ENCODE assay signal across 17 cellular contexts in the genomic region with DNA sequence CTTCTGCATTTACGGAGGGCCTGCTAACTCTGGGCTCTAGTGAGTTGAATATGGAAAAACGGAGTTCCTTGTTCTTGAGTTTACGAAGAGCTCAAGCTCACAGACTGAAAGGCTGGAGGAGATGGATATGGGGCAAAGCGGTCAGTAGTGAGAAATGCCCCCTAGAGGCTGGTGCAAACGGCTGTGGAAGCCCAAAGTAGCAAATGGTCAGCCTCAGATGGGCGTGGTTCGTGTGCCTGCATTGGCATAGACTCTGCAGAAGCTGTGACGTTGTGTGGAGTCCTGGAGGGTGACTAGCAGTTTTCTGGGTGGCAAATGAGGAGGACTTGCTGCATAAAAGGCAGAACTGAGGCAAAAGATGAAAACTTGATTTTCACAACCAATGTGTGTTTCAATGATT.
DNase-seq lines count a peak whose midpoint lies in the region; ATAC-seq, FAIRE-seq and TF ChIP-seq lines count a peak whose summit lies in the region.
"Had no signal": no experiment of that assay in that cellular context is flagged by ENCODE, and none has a peak within 500 bp of the region (broad histone marks: within the 10 kb centered on the region; RNA-seq: fewer than 3 reads in every experiment).

No MANE protein-coding gene starts in this region.

- H3K4me1 ChIP-seq in breast epithelium (no peaks in the 10 kb centered on the region), PC-3 (ENCODE audit: insufficient read depth, low read length) (no peaks in the 10 kb centered on the region)

- no peaks in the 10 kb centered on the region for H3F3A ChIP-seq in PC-3 (ENCODE audit: low read length, unreplicated experiment)

- POLR2A ChIA-PET in MCF 10A (lab: Yijun Ruan, JAX): interaction anchor here (0.7 kb wide), 1 partner anchor 35 kb away, joined by 3 read pairs; no protein-coding TSS in a partner anchor
- POLR2A ChIA-PET in PC-3 (lab: Charles Lee; ENCODE audit: unreplicated experiment): no interaction called here
- POLR2A ChIA-PET in CD4-positive, alpha-beta T cell (lab: Charles Lee): no interaction called here

- no peak overlapping the region for H3K9ac ChIP-seq in PC-3 (ENCODE audit: low read length)
- H3K9ac ChIP-seq: KMS-11 had no signal

- H3K27me3 Mint-ChIP-seq in MCF 10A (ENCODE audit: insufficient read depth, unreplicated experiment): no peaks in the 10 kb centered on the region
- peaks cover 24% of the 10 kb centered on the region for H3K27me3 Mint-ChIP-seq in CD4-positive, alpha-beta T cell
- H3K27me3 Mint-ChIP-seq in activated CD8-positive, alpha-beta memory T cell treated with anti-CD3 and anti-CD28 coated beads, Interleukin-2, amount 10 ng/mL, durations not matched to agents 7 days and 5 days: peaks cover 4% of the 10 kb centered on the region
- H3K27me3 Mint-ChIP-seq: activated B cell treated with CpG ODN at 0.5 μM for 24 hours had no signal

- H3K4me3 Mint-ChIP-seq in MCF 10A (ENCODE audit: unreplicated experiment): no peak overlapping the region
- H3K4me3 Mint-ChIP-seq in CD4-positive, alpha-beta T cell: no peak overlapping the region
- no peak overlapping the region for H3K4me3 Mint-ChIP-seq in activated CD8-positive, alpha-beta memory T cell treated with anti-CD3 and anti-CD28 coated beads, Interleukin-2, amount 10 ng/mL, durations not matched to agents 7 days and 5 days
- H3K4me3 Mint-ChIP-seq: activated B cell treated with CpG ODN at 0.5 μM for 24 hours; naive thymus-derived CD8-positive, alpha-beta T cell had no signal

- peak; percentile 38; the same call in 1 of the 2 replicates for ATAC-seq in PC-3
- no peak for ATAC-seq in CD4-positive, alpha-beta T cell (ENCODE audit: poor library complexity)
- no peak for ATAC-seq in activated CD8-positive, alpha-beta memory T cell treated with anti-CD3 and anti-CD28 coated beads, Interleukin-2, amount 10 ng/mL, durations not matched to agents 7 days and 5 days
- ATAC-seq: naive thymus-derived CD8-positive, alpha-beta T cell had no signal

- FAIRE-seq in GM12891 (lab: Jason Lieb, UNC): no peak
- FAIRE-seq: astrocyte had no signal

- peaks cover 7% of the 10 kb centered on the region for H3K4me1 Mint-ChIP-seq in MCF 10A (ENCODE audit: insufficient read depth, unreplicated experiment)
- H3K4me1 Mint-ChIP-seq in CD4-positive, alpha-beta T cell (ENCODE audit: low read depth): no peaks in the 10 kb centered on the region
- H3K4me1 Mint-ChIP-seq in activated CD8-positive, alpha-beta memory T cell treated with anti-CD3 and anti-CD28 coated beads, Interleukin-2, amount 10 ng/mL, durations not matched to agents 7 days and 5 days: no peaks in the 10 kb centered on the region
- H3K4me1 Mint-ChIP-seq: activated B cell treated with CpG ODN at 0.5 μM for 24 hours; naive thymus-derived CD8-positive, alpha-beta T cell had no signal

- H3K27me3 ChIP-seq in breast epithelium (no peaks in the 10 kb centered on the region), PC-3 (ENCODE audit: low read length) (no peaks in the 10 kb centered on the region)
- H3K27me3 ChIP-seq in CD4-positive, alpha-beta T cell (ENCODE audit: control insufficient read depth, insufficient read depth, low read length): no peaks in the 10 kb centered on the region

- TF ChIP-seq CTCF in MCF 10A (IDR thresholded peaks at IDR 0.05; ENCODE audit: unreplicated experiment) (no peak), breast epithelium (IDR thresholded peaks at IDR 0.05) (no peak), PC-3 (conservative IDR thresholded peaks at IDR 0.05; ENCODE audit: low read depth, low read length) (peak; percentile 52), fibroblast of mammary gland (conservative IDR thresholded peaks at IDR 0.05; ENCODE audit: control insufficient read depth, insufficient read depth, low read depth, low read length) (peak; percentile 31), GM10266 (IDR thresholded peaks at IDR 0.05; ENCODE audit: control insufficient read depth, insufficient read depth, low read depth, missing control alignments) (no peak)
- TF ChIP-seq CTCF in CD4-positive, alpha-beta T cell (IDR thresholded peaks at IDR 0.05): no peak

- H3K9me3 ChIP-seq in breast epithelium (peaks cover 0 to 9% of the 10 kb centered on the region in 2 donors), PC-3 (ENCODE audit: low read length) (no peaks in the 10 kb centered on the region)
- H3K9me3 ChIP-seq in CD4-positive, alpha-beta T cell (ENCODE audit: control insufficient read depth, low read length): no peaks in the 10 kb centered on the region

- TF ChIP-seq POLR2A in breast epithelium (IDR thresholded peaks at IDR 0.05) (no peak), GM12891 (IDR thresholded peaks at IDR 0.05; ENCODE audit: low read depth, low read length) (no peak)

- no peaks in the 10 kb centered on the region for H3K36me3 ChIP-seq in breast epithelium
- H3K36me3 ChIP-seq in PC-3 (ENCODE audit: low read depth, low read length): no peaks in the 10 kb centered on the region

- no peak overlapping the region for H3K4me2 ChIP-seq in PC-3 (ENCODE audit: low read length)
- H3K4me2 ChIP-seq: KMS-11 had no signal

- intact Hi-C loops in MCF 10A (cut with micrococcal nuclease) (no loop called here), breast epithelium (cut with DNase I; ENCODE audit: low total_unique reads) (no loop called here), PC-3 (cut with micrococcal nuclease) (no loop called here)
- intact Hi-C loops in CD4-positive, alpha-beta T cell (cut with DNase I, micrococcal nuclease): no loop called here

- H2AFZ ChIP-seq in PC-3 (ENCODE audit: low read length): no peak overlapping the region

- no peak overlapping the region for H3K27ac Mint-ChIP-seq in MCF 10A (ENCODE audit: low read depth, unreplicated experiment)
- no peak overlapping the region for H3K27ac Mint-ChIP-seq in CD4-positive, alpha-beta T cell
- no peak overlapping the region for H3K27ac Mint-ChIP-seq in activated CD8-positive, alpha-beta memory T cell treated with anti-CD3 and anti-CD28 coated beads, Interleukin-2, amount 10 ng/mL, durations not matched to agents 7 days and 5 days
- H3K27ac Mint-ChIP-seq: activated B cell treated with CpG ODN at 0.5 μM for 24 hours; naive thymus-derived CD8-positive, alpha-beta T cell had no signal

- no TSS peak for BruUV-seq in MCF 10A (replicated peaks; lab: Mats Ljungman, UMichigan)
- no TSS peak for BruUV-seq in PC-3 (replicated peaks; lab: Mats Ljungman, UMichigan)

- no peaks in the 10 kb centered on the region for H3K36me3 Mint-ChIP-seq in MCF 10A (ENCODE audit: insufficient read depth, unreplicated experiment)
- no peaks in the 10 kb centered on the region for H3K36me3 Mint-ChIP-seq in CD4-positive, alpha-beta T cell (ENCODE audit: low read depth)
- H3K36me3 Mint-ChIP-seq in activated CD8-positive, alpha-beta memory T cell treated with anti-CD3 and anti-CD28 coated beads, Interleukin-2, amount 10 ng/mL, durations not matched to agents 7 days and 5 days: no peaks in the 10 kb centered on the region

- H3K4me3 ChIP-seq in breast epithelium: no peak overlapping the region
- no peak overlapping the region for H3K4me3 ChIP-seq in PC-3 (ENCODE audit: low read length)
- H3K4me3 ChIP-seq in fibroblast of mammary gland (ENCODE audit: control insufficient read depth, low read depth, low read length): no peak overlapping the region

- no peaks in the 10 kb centered on the region for H4K20me1 ChIP-seq in PC-3 (ENCODE audit: low read length)

- peaks cover 24% of the 10 kb centered on the region for H3K9me3 Mint-ChIP-seq in MCF 10A (ENCODE audit: unreplicated experiment)
- peaks cover 5% of the 10 kb centered on the region for H3K9me3 Mint-ChIP-seq in CD4-positive, alpha-beta T cell
- H3K9me3 Mint-ChIP-seq in activated CD8-positive, alpha-beta memory T cell treated with anti-CD3 and anti-CD28 coated beads, Interleukin-2, amount 10 ng/mL, durations not matched to agents 7 days and 5 days (ENCODE audit: low read depth): no peaks in the 10 kb centered on the region

- no peaks in the 10 kb centered on the region for H3K9me2 ChIP-seq in PC-3 (replicated peaks; ENCODE audit: low read length)

- no peak overlapping the region for H3K27ac ChIP-seq in breast epithelium
- no peak overlapping the region for H3K27ac ChIP-seq in PC-3 (ENCODE audit: low read length)
- no peak overlapping the region for H3K27ac ChIP-seq in CD4-positive, alpha-beta T cell (ENCODE audit: low read depth, low read length)
- H3K27ac ChIP-seq: KMS-11 had no signal

- no peaks in the 10 kb centered on the region for H3K79me2 ChIP-seq in PC-3 (ENCODE audit: low read length)

- DNase-seq in MCF 10A (ENCODE audit: unreplicated experiment): peak; percentile 31
- DNase-seq in breast epithelium (ENCODE audit: low spot score in 2 of 2): no peak
- DNase-seq in PC-3: peak; percentile 28
- peak; percentile 15 for DNase-seq in fibroblast of mammary gland (ENCODE audit: low read depth)
- DNase-seq in CD4-positive, alpha-beta T cell: no peak
- DNase-seq in activated CD8-positive, alpha-beta memory T cell treated with anti-CD3 and anti-CD28 coated beads, Interleukin-2, amount 10 ng/mL, durations not matched to agents 7 days and 5 days: no peak
- no peak for DNase-seq in GM12891 (ENCODE audit: insufficient read length, low spot score)
- DNase-seq in GM10266 (ENCODE audit: extremely low spot score): no peak
- DNase-seq: activated B cell treated with CpG ODN at 0.5 μM for 24 hours; activated naive CD4-positive, alpha-beta T cell treated with Interleukin-2 at 50 U/mL for 16 hours; Calu3; naive thymus-derived CD8-positive, alpha-beta T cell; NCI-H146; NCI-H510A; retina had no signal

- CTCF ChIA-PET in MCF 10A (lab: Yijun Ruan, JAX): interaction anchor here (0.7 to 1.3 kb wide), 2 partner anchors 26 to 241 kb away, joined by 3 to 4 read pairs; no protein-coding TSS in a partner anchor
- CTCF ChIA-PET in PC-3 (lab: Charles Lee): interaction anchor here (0.6 kb wide), 1 partner anchor 49 kb away, joined by 3 read pairs; no protein-coding TSS in a partner anchor
- CTCF ChIA-PET in CD4-positive, alpha-beta T cell (lab: Charles Lee): no interaction called here
- CTCF ChIA-PET in activated CD8-positive, alpha-beta memory T cell treated with anti-CD3 and anti-CD28 coated beads, Interleukin-2, amount 10 ng/mL, durations not matched to agents 7 days and 5 days (lab: Charles Lee): no interaction called here

TF ChIP-seq in GM12891, 5 proteins besides CTCF, POLR2A, EP300 and RAD21:
- TF ChIP-seq SPI1 (IDR thresholded peaks at IDR 0.05; ENCODE audit: low read depth, low read length): no peak
- no peak for TF ChIP-seq TAF1 (IDR thresholded peaks at IDR 0.05; ENCODE audit: low read depth, low read length)
- no peak for TF ChIP-seq POU2F2 (IDR thresholded peaks at IDR 0.05; ENCODE audit: low read depth, low read length)

Comparison
In these comparisons a context has a peak if more than half of its experiments do, and no peak if none do; other contexts are left out.
1. DNase-seq: peak in MCF 10A (single experiment), PC-3 (single experiment) and fibroblast of mammary gland (single experiment); none in breast epithelium (0 of 2), CD4-positive, alpha-beta T cell (0 of 10), activated CD8-positive, alpha-beta memory T cell treated with anti-CD3 and anti-CD28 coated beads, Interleukin-2, amount 10 ng/mL, durations not matched to agents 7 days and 5 days (single experiment), GM12891 (single experiment) and GM10266 (single experiment).
2. CTCF ChIP-seq: peak in PC-3 (single experiment) and fibroblast of mammary gland (single experiment); none in MCF 10A (single experiment), breast epithelium (0 of 3), CD4-positive, alpha-beta T cell (single experiment) and GM10266 (single experiment).
3. CTCF ChIA-PET loops: an anchor here in MCF 10A (0.7 to 1.3 kb wide) and PC-3 (0.6 kb wide); none called in CD4-positive, alpha-beta T cell and activated CD8-positive, alpha-beta memory T cell treated with anti-CD3 and anti-CD28 coated beads, Interleukin-2, amount 10 ng/mL, durations not matched to agents 7 days and 5 days.